ENCODE assay signal across 3 cellular contexts in genomic region chr20:64077876-64078551, GRCh38.
A peak's percentile ranks its signal among the peaks of the same experiment; 100 is the strongest.
TF ChIP-seq lines count a peak whose summit lies in the region.

No MANE protein-coding gene starts in this region.

TF ChIP-seq in SK-N-SH, 30 proteins besides CTCF, POLR2A, EP300 and RAD21:
- TF ChIP-seq NRF1 (IDR thresholded peaks at IDR 0.05; ENCODE audit: low read depth, low read length): no peak
- no peak for TF ChIP-seq FOXM1 (IDR thresholded peaks at IDR 0.05; ENCODE audit: low read depth)
- no peak for TF ChIP-seq MEF2A (IDR thresholded peaks at IDR 0.05; ENCODE audit: borderline replicate concordance, low read depth)
- TF ChIP-seq ZBTB33 (IDR thresholded peaks at IDR 0.05; ENCODE audit: borderline replicate concordance, low read depth): no peak
- TF ChIP-seq CHD2 (IDR thresholded peaks at IDR 0.05; ENCODE audit: low read length, partially characterized antibody): no peak
- TF ChIP-seq FOXJ3 (CRISPR knock-in tag; IDR thresholded peaks at IDR 0.05): no peak
- TF ChIP-seq USF2 (IDR thresholded peaks at IDR 0.05; ENCODE audit: borderline replicate concordance, low read depth, low read length): no peak
- TF ChIP-seq RXRA (IDR thresholded peaks at IDR 0.05; ENCODE audit: borderline replicate concordance, low read depth): no peak
- TF ChIP-seq MXI1 (IDR thresholded peaks at IDR 0.05; ENCODE audit: low read depth, low read length): no peak
- TF ChIP-seq NFIC (IDR thresholded peaks at IDR 0.05; ENCODE audit: borderline replicate concordance): no peak
- no peak for TF ChIP-seq EZH2phosphoT487 (IDR thresholded peaks at IDR 0.05; ENCODE audit: borderline replicate concordance, low read depth)
- no peak for TF ChIP-seq SMC3 (IDR thresholded peaks at IDR 0.05; ENCODE audit: low read depth, low read length)
- no peak for TF ChIP-seq POLR2AphosphoS5 (IDR thresholded peaks at IDR 0.05; ENCODE audit: low read depth, low read length)
- TF ChIP-seq GABPA (IDR thresholded peaks at IDR 0.05; ENCODE audit: low read depth): no peak
- TF ChIP-seq SIN3A (IDR thresholded peaks at IDR 0.05; ENCODE audit: borderline replicate concordance, low read depth, low read length): no peak

TF ChIP-seq in SK-N-SH treated with all-trans-retinoic acid at 6 μM for 48 hours, 23 proteins besides CTCF, POLR2A, EP300 and RAD21:
- no peak for TF ChIP-seq TCF4 (CRISPR knock-in tag; IDR thresholded peaks at IDR 0.05; ENCODE audit: borderline replicate concordance)
- TF ChIP-seq TOX (CRISPR knock-in tag; IDR thresholded peaks at IDR 0.05; ENCODE audit: borderline replicate concordance): no peak
- TF ChIP-seq SNAI2 (CRISPR knock-in tag; IDR thresholded peaks at IDR 0.05): no peak
- TF ChIP-seq, protein P1, sequence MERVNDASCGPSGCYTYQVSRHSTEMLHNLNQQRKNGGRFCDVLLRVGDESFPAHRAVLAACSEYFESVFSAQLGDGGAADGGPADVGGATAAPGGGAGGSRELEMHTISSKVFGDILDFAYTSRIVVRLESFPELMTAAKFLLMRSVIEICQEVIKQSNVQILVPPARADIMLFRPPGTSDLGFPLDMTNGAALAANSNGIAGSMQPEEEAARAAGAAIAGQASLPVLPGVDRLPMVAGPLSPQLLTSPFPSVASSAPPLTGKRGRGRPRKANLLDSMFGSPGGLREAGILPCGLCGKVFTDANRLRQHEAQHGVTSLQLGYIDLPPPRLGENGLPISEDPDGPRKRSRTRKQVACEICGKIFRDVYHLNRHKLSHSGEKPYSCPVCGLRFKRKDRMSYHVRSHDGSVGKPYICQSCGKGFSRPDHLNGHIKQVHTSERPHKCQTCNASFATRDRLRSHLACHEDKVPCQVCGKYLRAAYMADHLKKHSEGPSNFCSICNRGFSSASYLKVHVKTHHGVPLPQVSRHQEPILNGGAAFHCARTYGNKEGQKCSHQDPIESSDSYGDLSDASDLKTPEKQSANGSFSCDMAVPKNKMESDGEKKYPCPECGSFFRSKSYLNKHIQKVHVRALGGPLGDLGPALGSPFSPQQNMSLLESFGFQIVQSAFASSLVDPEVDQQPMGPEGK (CRISPR knock-in tag; IDR thresholded peaks at IDR 0.05; ENCODE audit: borderline replicate concordance): no peak
- TF ChIP-seq OSR1 (CRISPR knock-in tag; IDR thresholded peaks at IDR 0.05): no peak
- TF ChIP-seq GLIS3 (CRISPR knock-in tag; IDR thresholded peaks at IDR 0.05): no peak
- TF ChIP-seq CSDC2 (CRISPR knock-in tag; IDR thresholded peaks at IDR 0.05): no peak
- TF ChIP-seq, protein P2, sequence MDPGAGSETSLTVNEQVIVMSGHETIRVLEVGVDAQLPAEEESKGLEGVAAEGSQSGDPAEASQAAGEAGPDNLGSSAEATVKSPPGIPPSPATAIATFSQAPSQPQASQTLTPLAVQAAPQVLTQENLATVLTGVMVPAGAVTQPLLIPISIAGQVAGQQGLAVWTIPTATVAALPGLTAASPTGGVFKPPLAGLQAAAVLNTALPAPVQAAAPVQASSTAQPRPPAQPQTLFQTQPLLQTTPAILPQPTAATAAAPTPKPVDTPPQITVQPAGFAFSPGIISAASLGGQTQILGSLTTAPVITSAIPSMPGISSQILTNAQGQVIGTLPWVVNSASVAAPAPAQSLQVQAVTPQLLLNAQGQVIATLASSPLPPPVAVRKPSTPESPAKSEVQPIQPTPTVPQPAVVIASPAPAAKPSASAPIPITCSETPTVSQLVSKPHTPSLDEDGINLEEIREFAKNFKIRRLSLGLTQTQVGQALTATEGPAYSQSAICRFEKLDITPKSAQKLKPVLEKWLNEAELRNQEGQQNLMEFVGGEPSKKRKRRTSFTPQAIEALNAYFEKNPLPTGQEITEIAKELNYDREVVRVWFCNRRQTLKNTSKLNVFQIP (CRISPR knock-in tag; IDR thresholded peaks at IDR 0.05; ENCODE audit: borderline replicate concordance, low read depth): no peak

TF ChIP-seq in H1, 55 proteins besides CTCF, POLR2A, EP300 and RAD21:
- TF ChIP-seq EGR1 (IDR thresholded peaks at IDR 0.05; ENCODE audit: borderline replicate concordance, low read depth, low read length) (no peak), SIN3A (conservative IDR thresholded peaks at IDR 0.05 in 1 of 2, IDR thresholded peaks at IDR 0.05 in 1 of 2; ENCODE audit: low read depth in 1 of 2, low read length in 2 of 2) (0 out of 4 replicates have a peak, but pooled peaks of 1 of the 2 experiments have one; percentile 15), RXRA (IDR thresholded peaks at IDR 0.05; ENCODE audit: insufficient read depth, low read depth, low read length) (no peak), BCL11A (IDR thresholded peaks at IDR 0.05; ENCODE audit: low read depth in 2 of 2, low read length in 2 of 2) (no peak)
